ENCODE assay signal across 8 cellular contexts in the genomic region with DNA sequence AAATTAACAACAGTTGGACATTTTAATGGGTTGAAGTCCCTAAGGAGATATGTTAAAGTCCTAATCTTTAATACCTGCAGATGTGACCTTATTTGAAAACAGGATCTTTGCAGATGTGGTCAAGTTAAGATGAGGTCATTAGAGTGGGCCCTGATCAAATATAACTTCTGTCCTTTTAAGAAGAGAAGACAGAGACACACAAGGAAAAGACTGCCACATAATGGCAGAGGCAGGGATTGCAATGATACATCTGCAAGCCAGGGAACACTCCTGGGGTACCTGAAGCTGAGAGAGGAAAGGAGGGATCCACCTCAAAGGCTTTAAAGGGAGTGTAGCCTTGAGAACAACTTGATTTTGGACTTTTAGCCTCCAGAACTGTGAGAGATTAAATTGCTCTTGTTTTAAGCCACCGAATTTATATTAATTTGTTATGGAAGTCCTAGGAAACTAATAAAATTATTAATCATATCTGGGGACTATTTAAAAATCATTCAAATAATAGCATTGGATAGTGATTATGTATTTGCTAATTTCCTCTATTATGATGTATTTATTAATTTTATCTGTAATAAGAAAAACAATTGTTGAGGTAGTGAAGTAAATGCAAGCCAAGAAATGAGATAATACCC.
DNase-seq lines count a peak whose midpoint lies in the region; ATAC-seq and TF ChIP-seq lines count a peak whose summit lies in the region.

No MANE protein-coding gene starts in this region.

- H3K4me2 ChIP-seq in DND-41 (ENCODE audit: insufficient read depth, low read length): no peak overlapping the region

- H3K9me3 Mint-ChIP-seq in neural crest cell: no peaks in the 10 kb centered on the region
- H3K9me3 Mint-ChIP-seq in activated T-cell treated with anti-CD3 and anti-CD28 coated beads, Interleukin-2, amount 50 U/mL, for 24 hours: peaks cover 15% of the 10 kb centered on the region

- H3K4me3 ChIP-seq in DND-41 (ENCODE audit: low read depth in 1 of 2, low read length in 2 of 2): no peak overlapping the region
- H3K4me3 ChIP-seq in MG63: no peak overlapping the region
- no peak overlapping the region for H3K4me3 ChIP-seq in brain microvascular endothelial cell (ENCODE audit: low read depth, low read length)

- H3K27me3 Mint-ChIP-seq in neural crest cell (ENCODE audit: low read depth): no peaks in the 10 kb centered on the region
- H3K27me3 Mint-ChIP-seq in activated T-cell treated with anti-CD3 and anti-CD28 coated beads, Interleukin-2, amount 50 U/mL, for 24 hours: no peaks in the 10 kb centered on the region

- ATAC-seq in DND-41 (ENCODE audit: insufficient read depth, low read depth) (no peak), GM21390 (IDR thresholded peaks at IDR 0.05; ENCODE audit: unreplicated experiment) (peak; percentile 83), GM21528 (IDR thresholded peaks at IDR 0.05; ENCODE audit: low FRiP score, unreplicated experiment) (no peak)

- no peaks in the 10 kb centered on the region for H3K4me1 Mint-ChIP-seq in neural crest cell
- no peaks in the 10 kb centered on the region for H3K4me1 Mint-ChIP-seq in activated T-cell treated with anti-CD3 and anti-CD28 coated beads, Interleukin-2, amount 50 U/mL, for 24 hours (ENCODE audit: low read depth)

- TF ChIP-seq CTCF in DND-41 (IDR thresholded peaks at IDR 0.05; ENCODE audit: borderline replicate concordance, extremely low read depth, low read length, poor library complexity, severe bottlenecking): peak; percentile 57
- TF ChIP-seq CTCF in brain microvascular endothelial cell (IDR thresholded peaks at IDR 0.05; ENCODE audit: low read depth, low read length, missing control alignments): peak; percentile 72
- peak; percentile 72 for TF ChIP-seq CTCF in neural crest cell (conservative IDR thresholded peaks at IDR 0.05)

- no peaks in the 10 kb centered on the region for H4K20me1 ChIP-seq in DND-41 (ENCODE audit: insufficient read depth, low read length)

- H3K9me3 ChIP-seq in DND-41 (ENCODE audit: insufficient read depth, low read length, severe bottlenecking) (no peaks in the 10 kb centered on the region), MG63 (no peaks in the 10 kb centered on the region)

- H3K36me3 Mint-ChIP-seq in neural crest cell (ENCODE audit: low read depth): no peaks in the 10 kb centered on the region
- H3K36me3 Mint-ChIP-seq in activated T-cell treated with anti-CD3 and anti-CD28 coated beads, Interleukin-2, amount 50 U/mL, for 24 hours (ENCODE audit: low read depth): no peaks in the 10 kb centered on the region

- no peaks in the 10 kb centered on the region for H3K79me2 ChIP-seq in DND-41 (ENCODE audit: insufficient read depth, low read length)

- no peak overlapping the region for H2AFZ ChIP-seq in DND-41 (ENCODE audit: low read depth, low read length)

- no peaks in the 10 kb centered on the region for H3K36me3 ChIP-seq in DND-41 (ENCODE audit: insufficient read depth, low read length)
- H3K36me3 ChIP-seq in MG63: no peaks in the 10 kb centered on the region
- no peaks in the 10 kb centered on the region for H3K36me3 ChIP-seq in brain microvascular endothelial cell (replicated peaks)

- in situ Hi-C loops in brain microvascular endothelial cell (cut with HindIII; ENCODE audit: low pct_ligation_motif_present, low sequenced_read_pairs): no loop called here

- H3K4me3 Mint-ChIP-seq in neural crest cell: no peak overlapping the region
- H3K4me3 Mint-ChIP-seq in activated T-cell treated with anti-CD3 and anti-CD28 coated beads, Interleukin-2, amount 50 U/mL, for 24 hours: no peak overlapping the region

- no peaks in the 10 kb centered on the region for H3K4me1 ChIP-seq in DND-41 (ENCODE audit: insufficient read depth, low read length)

- DNase-seq in DND-41: peak; percentile 7
- peak; percentile 22 for DNase-seq in MG63
- peak; percentile 26 for DNase-seq in brain microvascular endothelial cell
- DNase-seq in neural crest cell (ENCODE audit: low read depth, low spot score): peak; percentile 33
- no peak for DNase-seq in activated T-cell treated with anti-CD3 and anti-CD28 coated beads, Interleukin-2, amount 50 U/mL, for 24 hours
- no peak for DNase-seq in DMS153 treated with DMSO at 0.1 percent for 48 hours (lab: John Stamatoyannopoulos, UW; ENCODE audit: unreplicated experiment)

- H3K27me3 ChIP-seq in DND-41 (ENCODE audit: insufficient read depth, low read length, poor library complexity): no peaks in the 10 kb centered on the region
- H3K27me3 ChIP-seq in MG63: no peaks in the 10 kb centered on the region; the same call in 1 of the 2 replicates
- no peaks in the 10 kb centered on the region for H3K27me3 ChIP-seq in brain microvascular endothelial cell (replicated peaks)

- H3K27ac ChIP-seq in DND-41 (ENCODE audit: low read length): no peak overlapping the region
- H3K27ac ChIP-seq in brain microvascular endothelial cell: no peak overlapping the region

- H3K9ac ChIP-seq in DND-41 (ENCODE audit: low read depth, low read length): no peak overlapping the region

- H3K27ac Mint-ChIP-seq in neural crest cell (ENCODE audit: unreplicated experiment): no peak overlapping the region
- no peak overlapping the region for H3K27ac Mint-ChIP-seq in activated T-cell treated with anti-CD3 and anti-CD28 coated beads, Interleukin-2, amount 50 U/mL, for 24 hours

Comparison
In these comparisons a context has a peak if more than half of its experiments do, and no peak if none do; other contexts are left out.
1. DNase-seq: peak in DND-41 (single experiment), MG63 (single experiment), brain microvascular endothelial cell (single experiment) and neural crest cell (single experiment); none in activated T-cell treated with anti-CD3 and anti-CD28 coated beads, Interleukin-2, amount 50 U/mL, for 24 hours (single experiment) and DMS153 treated with DMSO at 0.1 percent for 48 hours (single experiment).
2. Peak in every context shown above with its lines, with median percentiles within 50 percentile points of each other: CTCF ChIP-seq.